ENCODE assay signal across 8 cellular contexts in the genomic region with DNA sequence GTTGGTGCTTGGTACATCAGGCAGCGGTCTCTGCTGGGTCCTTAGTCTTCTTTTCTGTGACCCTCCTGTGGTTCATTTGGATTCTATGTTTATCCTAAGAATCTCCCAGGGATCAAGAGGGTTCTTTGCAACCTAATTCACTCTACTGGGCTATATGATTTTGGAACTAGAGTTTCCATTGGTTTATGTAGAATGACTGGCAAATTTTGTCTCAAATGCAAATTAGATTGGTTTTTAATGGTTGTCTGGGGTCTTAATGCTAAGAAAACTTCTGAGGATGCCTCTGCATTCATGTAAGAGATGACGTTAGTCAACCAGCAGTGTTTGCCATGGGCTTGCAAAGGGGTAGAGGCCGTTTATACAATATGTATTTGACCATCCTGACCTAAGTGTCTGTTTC.
"Had no signal": no experiment of that assay in that cellular context is flagged by ENCODE, and none has a peak within 500 bp of the region (broad histone marks: within the 10 kb centered on the region; RNA-seq: fewer than 3 reads in every experiment).

No MANE protein-coding gene starts in this region.

- DNase-seq: GDM1, GF-D8 had no signal

- H3K4me3 ChIP-seq: GM12878 had no signal

- ATAC-seq: GM12878 had no signal

- FAIRE-seq: G401.6, GM12878, GM12891, GM12892, GM18507, GM19239 had no signal
